In genomic region chr1:25810341-25811299, GRCh38 we compare ENCODE assay signal across 8 cellular contexts. TPM values are rescaled to one million over a fixed set of nuclear protein-coding genes. Genes with fewer than 3 reads are reported as not detected.
DNase-seq lines count a peak whose midpoint lies in the region; ATAC-seq and TF ChIP-seq lines count a peak whose summit lies in the region.

No MANE protein-coding gene starts in this region.

- peaks cover 35% of the 10 kb centered on the region for H3K36me3 ChIP-seq in right atrium auricular region
- peaks cover 0 to 95% (median 37%) of the 10 kb centered on the region in 6 donors for H3K36me3 ChIP-seq in spleen

- peak; percentile 93 for ATAC-seq in T-helper 17 cell
- ATAC-seq in GM18867 (IDR thresholded peaks at IDR 0.05; ENCODE audit: unreplicated experiment): no peak

- TF ChIP-seq CTCF in right atrium auricular region (IDR thresholded peaks at IDR 0.05): peak; percentile 85 to 94
- TF ChIP-seq CTCF in spleen (IDR thresholded peaks at IDR 0.05 in 8 of 11, conservative IDR thresholded peaks at IDR 0.05 in 3 of 11): peak; percentile 88 to 97 (median 94)

- DNase-seq in DMS79 treated with DMSO at 0.1 percent for 48 hours (lab: John Stamatoyannopoulos, UW) (peak; percentile 67), LHCN-M2 (ENCODE audit: low read depth) (peak; percentile 36), T-helper 17 cell (peak; percentile 66 to 82 (median 70)), right atrium auricular region (ENCODE audit: low spot score) (no peak), spleen (peak; percentile 93), HPDE6-E6E7 (ENCODE audit: extremely low spot score) (no peak)
- peak; percentile 66 for DNase-seq in activated naive CD8-positive, alpha-beta T cell treated with anti-CD3 and anti-CD28 coated beads, Interleukin-2, amount 50 U/mL, for 16 hours (ENCODE audit: low read depth, low spot score)

- no peaks in the 10 kb centered on the region for H3K27me3 Mint-ChIP-seq in T-helper 17 cell

- H3K27ac Mint-ChIP-seq in T-helper 17 cell: peak overlapping the region; percentile 54

- H3K4me3 ChIP-seq in right atrium auricular region (no peak overlapping the region), spleen (no peak overlapping the region)

- intact Hi-C loops in spleen (cut with DNase I; ENCODE audit: low total_unique reads): no loop called here

- H3K4me1 ChIP-seq in right atrium auricular region (peaks cover 0 to 43% of the 10 kb centered on the region in 2 donors), spleen (peaks cover 13 to 60% (median 50%) of the 10 kb centered on the region in 6 donors)

- H3K27ac ChIP-seq in right atrium auricular region: no peak overlapping the region
- peak overlapping the region in 3 of 8 donors; percentile 5 to 18 (median 7) for H3K27ac ChIP-seq in spleen

- H3K4me1 Mint-ChIP-seq in T-helper 17 cell: peaks cover 10% of the 10 kb centered on the region

- no peak for TF ChIP-seq POLR2A in spleen (IDR thresholded peaks at IDR 0.05)

- no peaks in the 10 kb centered on the region for H3K27me3 ChIP-seq in right atrium auricular region
- H3K27me3 ChIP-seq in spleen (replicated peaks in 1 of 7): no peaks in the 10 kb centered on the region

- WGBS in spleen, 5 donors: 35 to 46% (median 37%) methylated on average over 10 to 21 of the region's 21 CpGs

- no peak overlapping the region for H3K4me3 Mint-ChIP-seq in T-helper 17 cell

- peaks cover 2% of the 10 kb centered on the region for H3K36me3 Mint-ChIP-seq in T-helper 17 cell (ENCODE audit: low read depth)

- H3K9me3 ChIP-seq in T-helper 17 cell (ENCODE audit: control insufficient read depth, low read length, poor library complexity, severe bottlenecking): no peaks in the 10 kb centered on the region
- no peaks in the 10 kb centered on the region for H3K9me3 ChIP-seq in right atrium auricular region
- no peaks in the 10 kb centered on the region for H3K9me3 ChIP-seq in spleen

RNA-seq across cellular contexts. Expression of gene MTFR1L, which starts 9.1 kb away (rescaled TPM):
- total RNA-seq in LHCN-M2 (2014; rRNA removed): 47.4 and 53.7 TPM in 2 replicates
- 48.8 TPM for polyA plus RNA-seq in LHCN-M2 (2012)
- total RNA-seq in T-helper 17 cell: 10 to 100 TPM; 30.4 to 37.4 TPM
- total RNA-seq in right atrium auricular region: 100 to 1,000 TPM; 154 to 303 TPM
- total RNA-seq in spleen: 10 to 100 TPM; 44.6 to 74.7 (median 53.7) TPM
- 10 to 100 TPM; 32.1 to 44.3 (median 43.0) TPM for polyA plus RNA-seq in spleen

RNA-seq across cellular contexts. Expression of gene SELENON, which starts 10.6 kb away (rescaled TPM):
- 35.5 and 43.1 TPM in 2 replicates for total RNA-seq in LHCN-M2 (2014; rRNA removed)
- 62.2 TPM for polyA plus RNA-seq in LHCN-M2 (2012)
- 10 to 100 TPM; 24.5 to 25.2 TPM for total RNA-seq in T-helper 17 cell
- 10 to 100 TPM; 31.7 to 34.2 TPM for total RNA-seq in right atrium auricular region
- total RNA-seq in spleen: 10 to 100 TPM; 41.4 to 80.9 (median 59.2) TPM
- 10 to 100 TPM in 1 of 3 donors, 1 to 10 TPM in 2; 9.7 to 25.8 (median 9.7) TPM for polyA plus RNA-seq in spleen

RNA-seq across cellular contexts. Expression of gene AUNIP, which starts 48.6 kb away (rescaled TPM):
- total RNA-seq in LHCN-M2 (2014; rRNA removed) (9.5 and 9.7 TPM in 2 replicates), T-helper 17 cell (under 1 TPM in 1 of 2 donors, not detected in 1; 0.31 TPM), right atrium auricular region (not detected), spleen (1 to 10 TPM in 1 of 7 donors, under 1 TPM in 3, not detected in 3; 0.28 to 1.3 (median 0.71) TPM)
- polyA plus RNA-seq in LHCN-M2 (2012): 2.6 TPM
- under 1 TPM; 0.07 to 0.61 (median 0.38) TPM for polyA plus RNA-seq in spleen

Comparison
In these comparisons a context has a peak if more than half of its experiments do, and no peak if none do; other contexts are left out.
1. DNase-seq: peak in DMS79 treated with DMSO at 0.1 percent for 48 hours (single experiment), LHCN-M2 (single experiment), T-helper 17 cell (3 of 3), activated naive CD8-positive, alpha-beta T cell treated with anti-CD3 and anti-CD28 coated beads, Interleukin-2, amount 50 U/mL, for 16 hours (single experiment) and spleen (single experiment); none in right atrium auricular region (single experiment) and HPDE6-E6E7 (single experiment).